ENCODE assay signal across 9 cellular contexts in the genomic region with DNA sequence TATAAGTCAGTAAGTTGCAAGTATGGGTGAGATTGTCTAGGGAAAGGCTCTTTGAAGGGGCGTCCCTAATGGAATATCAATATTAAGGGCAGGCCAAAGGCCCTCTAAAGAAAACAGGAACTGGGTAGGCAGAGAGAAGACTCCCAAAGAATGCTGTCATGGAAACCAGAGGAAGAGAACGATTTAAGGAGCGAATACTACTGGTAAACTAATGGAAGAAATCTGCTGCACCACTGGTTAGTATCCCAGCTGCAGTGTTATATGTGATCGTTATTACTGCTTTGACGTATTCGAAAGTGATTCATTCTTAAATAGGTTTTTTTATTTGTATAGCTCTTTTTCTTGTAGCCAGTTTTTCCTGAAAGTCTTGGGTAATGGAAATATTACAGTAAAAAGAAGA. TPM values are rescaled to one million over a fixed set of nuclear protein-coding genes. Genes with fewer than 3 reads are reported as not detected.
DNase-seq lines count a peak whose midpoint lies in the region; ATAC-seq and TF ChIP-seq lines count a peak whose summit lies in the region.
"Had no signal": no experiment of that assay in that cellular context is flagged by ENCODE, and none has a peak within 500 bp of the region (broad histone marks: within the 10 kb centered on the region; RNA-seq: fewer than 3 reads in every experiment).

No MANE protein-coding gene starts in this region.

- H3K4me3 ChIP-seq in GM12864 (ENCODE audit: low read depth, low read length) (peak overlapping the region; percentile 87), OCI-LY1 (ENCODE audit: low read depth, low read length, poor library complexity, severe bottlenecking) (peak overlapping the region; percentile 78), trophoblast cell (ENCODE audit: low read depth, low read length) (no peak overlapping the region)

- no peaks in the 10 kb centered on the region for H3K9me3 Mint-ChIP-seq in effector memory CD8-positive, alpha-beta T cell

- H3K14ac ChIP-seq in trophoblast cell (ENCODE audit: low read length) = no peak overlapping the region

- DNase-seq in GM12864 (ENCODE audit: low read depth) = no peak
- no peak for DNase-seq in effector memory CD8-positive, alpha-beta T cell
- no peak for DNase-seq in trophoblast cell
- no peak for DNase-seq in COLO829 (ENCODE audit: low spot score)
- DNase-seq: NCI-H226 had no signal

- H3K36me3 Mint-ChIP-seq in effector memory CD8-positive, alpha-beta T cell (ENCODE audit: insufficient read depth) = peaks cover 48% of the 10 kb centered on the region

- H3K9me3 ChIP-seq in OCI-LY1 (ENCODE audit: low read length) (no peaks in the 10 kb centered on the region), trophoblast cell (ENCODE audit: insufficient read depth, low read depth, low read length) (peaks cover 6% of the 10 kb centered on the region)

- no peak overlapping the region for H2BK12ac ChIP-seq in trophoblast cell (ENCODE audit: low read length)

- H2AFZ ChIP-seq in OCI-LY1 (ENCODE audit: low read length) (no peak overlapping the region), trophoblast cell (ENCODE audit: insufficient read depth, low read length, poor library complexity) (no peak overlapping the region)

- H3K9me2 ChIP-seq in OCI-LY1 (ENCODE audit: low read depth, low read length) = no peaks in the 10 kb centered on the region

- H3K4ac ChIP-seq in trophoblast cell (ENCODE audit: low read depth, low read length) = peak overlapping the region; percentile 41

- H2BK120ac ChIP-seq in trophoblast cell (ENCODE audit: insufficient read depth, low read length, poor library complexity) = no peak overlapping the region

- peak overlapping the region; percentile 29 for H3K27ac ChIP-seq in OCI-LY1 (ENCODE audit: low read depth, low read length, poor library complexity, severe bottlenecking)
- no peak overlapping the region for H3K27ac ChIP-seq in trophoblast cell (ENCODE audit: low read depth, low read length)

- no peak overlapping the region for H4K91ac ChIP-seq in trophoblast cell (ENCODE audit: low read depth, low read length)

- H3K36me3 ChIP-seq in OCI-LY1 (ENCODE audit: insufficient read depth, low read length) = peaks cover 46% of the 10 kb centered on the region
- peaks cover 21 to 22% of the 10 kb centered on the region in 2 experiments for H3K36me3 ChIP-seq in trophoblast cell (ENCODE audit: control insufficient read depth in 1 of 2, insufficient read depth in 2 of 2, low read length in 2 of 2)

- H4K20me1 ChIP-seq in OCI-LY1 (ENCODE audit: insufficient read depth, low read length) = no peaks in the 10 kb centered on the region

- H3K27ac Mint-ChIP-seq in effector memory CD8-positive, alpha-beta T cell = peak overlapping the region; percentile 91 to 94

- no peak overlapping the region for H2BK5ac ChIP-seq in trophoblast cell (ENCODE audit: low read depth, low read length, poor library complexity)

- TF ChIP-seq CTCF in GM12864 (IDR thresholded peaks at IDR 0.05; ENCODE audit: low read depth, low read length, missing control alignments) (no peak), OCI-LY1 (IDR thresholded peaks at IDR 0.05; ENCODE audit: low read length) (no peak)

- no peaks in the 10 kb centered on the region for H3K27me3 Mint-ChIP-seq in effector memory CD8-positive, alpha-beta T cell

- peak overlapping the region; percentile 97 to 99 for H3K4me3 Mint-ChIP-seq in effector memory CD8-positive, alpha-beta T cell

- no peaks in the 10 kb centered on the region for H3F3A ChIP-seq in OCI-LY1 (ENCODE audit: insufficient read depth, low read length)

- H3K4me1 ChIP-seq in OCI-LY1 (ENCODE audit: insufficient read depth, low read length, severe bottlenecking) (peaks cover 27% of the 10 kb centered on the region), trophoblast cell (ENCODE audit: control insufficient read depth in 1 of 2, insufficient read depth in 2 of 2, low read length in 2 of 2) (peaks cover 12 to 14% of the 10 kb centered on the region in 2 experiments)

- no peak overlapping the region for H4K12ac ChIP-seq in trophoblast cell (ENCODE audit: low read depth, low read length)

- no peak overlapping the region for H4K8ac ChIP-seq in trophoblast cell (ENCODE audit: low read depth, low read length)

- H3K9ac ChIP-seq in OCI-LY1 (ENCODE audit: low read length) (peak overlapping the region; percentile 83), trophoblast cell (ENCODE audit: low read length) (no peak overlapping the region)

- ATAC-seq in effector memory CD8-positive, alpha-beta T cell (replicated peaks) = no peak
- ATAC-seq in GM21447 (IDR thresholded peaks at IDR 0.05; ENCODE audit: unreplicated experiment) (no peak), HG02642 (IDR thresholded peaks at IDR 0.05; ENCODE audit: poor library complexity, unreplicated experiment) (no peak), HG03045 (IDR thresholded peaks at IDR 0.05; ENCODE audit: unreplicated experiment) (no peak)

- no CpG with 5 or more reads among the region's 6 CpGs for WGBS in trophoblast cell (ENCODE audit: extremely low coverage, insufficient coverage, insufficient read length)

- peak overlapping the region; percentile 88 for H3K4me2 ChIP-seq in OCI-LY1 (ENCODE audit: low read length)
- peak overlapping the region; percentile 82 for H3K4me2 ChIP-seq in trophoblast cell (ENCODE audit: low read length)

- H3K18ac ChIP-seq in trophoblast cell (ENCODE audit: low read length) = no peak overlapping the region

- no peaks in the 10 kb centered on the region for H3K27me3 ChIP-seq in OCI-LY1 (ENCODE audit: insufficient read depth, low read length)
- H3K27me3 ChIP-seq in trophoblast cell (ENCODE audit: insufficient read depth, low read length) = no peaks in the 10 kb centered on the region

- H3K79me1 ChIP-seq in trophoblast cell (ENCODE audit: low read length) = peaks cover 15% of the 10 kb centered on the region

- H3K4me1 Mint-ChIP-seq in effector memory CD8-positive, alpha-beta T cell (ENCODE audit: low read depth in 2 of 2) = peaks cover 34 to 46% of the 10 kb centered on the region in 2 donors

- no peak overlapping the region for H3K23ac ChIP-seq in trophoblast cell (ENCODE audit: low read length)

- H3K79me2 ChIP-seq in OCI-LY1 (ENCODE audit: insufficient read depth, low read length) = peaks cover 21% of the 10 kb centered on the region
- peaks cover 7% of the 10 kb centered on the region for H3K79me2 ChIP-seq in trophoblast cell (ENCODE audit: control insufficient read depth, insufficient read depth, low read length, poor library complexity)

- H2AK5ac ChIP-seq in trophoblast cell (ENCODE audit: low read length) = no peak overlapping the region

RNA-seq across cellular contexts. Expression of a gene that starts 1.3 kb away (rescaled TPM):
- polyA plus RNA-seq in trophoblast cell (2013) = 23.1 and 23.8 TPM in 2 replicates

RNA-seq across cellular contexts. Expression of a gene that starts 4.7 kb away (rescaled TPM):
- 1.1 and 1.4 TPM in 2 replicates for polyA plus RNA-seq in trophoblast cell (2013)

RNA-seq across cellular contexts. Expression of a gene that starts 26.2 kb away (rescaled TPM):
- polyA plus RNA-seq in trophoblast cell (2013) = 130 and 132 TPM in 2 replicates

RNA-seq across cellular contexts. Expression of a gene that starts 26.5 kb away (rescaled TPM):
- polyA plus RNA-seq in trophoblast cell (2013) = 0.03 TPM in 2 replicates
